In the genomic region with DNA sequence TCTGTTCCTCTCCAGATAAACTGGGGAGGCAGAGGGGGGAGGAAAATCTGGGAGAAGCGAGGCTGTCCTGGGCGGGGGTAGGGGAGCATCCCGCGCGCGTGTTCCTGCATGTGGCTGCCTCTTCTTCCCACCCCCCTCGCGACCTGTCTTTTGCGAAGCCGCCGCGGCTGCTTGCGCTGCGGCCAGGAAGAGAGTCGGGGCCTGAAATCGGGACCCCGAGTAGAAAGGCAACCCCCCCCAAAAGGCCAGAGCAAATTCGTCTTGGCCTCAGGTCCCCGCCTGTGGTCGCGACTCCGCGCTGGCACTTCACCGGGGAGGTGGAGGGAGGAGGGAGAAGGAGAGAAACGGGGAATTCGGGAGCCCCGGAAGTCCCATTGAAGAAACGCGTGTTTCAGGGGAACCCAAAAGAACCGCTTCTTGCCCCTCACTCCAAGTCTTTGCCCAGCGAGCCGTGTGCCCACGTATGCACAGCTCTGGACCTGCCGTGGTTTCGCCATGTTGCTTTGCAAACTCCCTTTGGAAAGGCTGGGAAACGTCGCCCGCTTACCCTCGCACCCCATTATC, we compare ENCODE assay signal across 8 cellular contexts. TPM values are rescaled to one million over a fixed set of nuclear protein-coding genes. Genes with fewer than 3 reads are reported as not detected.
A peak's percentile ranks its signal among the peaks of the same experiment; 100 is the strongest.
DNase-seq lines count a peak whose midpoint lies in the region; ATAC-seq lines count a peak whose summit lies in the region.

No MANE protein-coding gene starts in this region.

- intact Hi-C loops in Right ventricle myocardium inferior (cut with DNase I), result loop anchor here (5.0 kb wide), 1 partner anchor 242 kb away; no protein-coding TSS in a partner anchor
- intact Hi-C loops in left cardiac atrium (cut with DNase I), result loop anchor here in 1 of 2 donors (10.0 kb wide), 2 partner anchors 280 to 390 kb away; no protein-coding TSS in a partner anchor

- peaks cover 22% of the 10 kb centered on the region for H3K36me3 ChIP-seq in adipocyte (ENCODE audit: control insufficient read depth, insufficient read depth, low read length, severe bottlenecking)

- H3K27me3 ChIP-seq in adipocyte (replicated peaks; ENCODE audit: control insufficient read depth, insufficient read depth, low read length), result peaks cover 9% of the 10 kb centered on the region

- peak overlapping the region; percentile 93 for H3K4me3 ChIP-seq in adipocyte (ENCODE audit: low read length)
- peak overlapping the region; percentile 87 for H3K4me3 ChIP-seq in iPS-18c (ENCODE audit: insufficient read depth, low read depth, low read length)

- no peak for ATAC-seq in Right ventricle myocardium inferior
- ATAC-seq in left cardiac atrium, result no peak
- no peak for ATAC-seq in GM18867 (IDR thresholded peaks at IDR 0.05; ENCODE audit: unreplicated experiment)

- DNase-seq in Right ventricle myocardium inferior (ENCODE audit: missing footprints) (peak; percentile 64), left cardiac atrium (no peak), adipocyte (ENCODE audit: low read depth) (peak; percentile 32), medulla oblongata (ENCODE audit: extremely low spot score) (no peak), hippocampal formation (lab: John Stamatoyannopoulos, UW) (no peak)
- DNase-seq in stimulated activated naive CD4-positive, alpha-beta T cell (lab: John Stamatoyannopoulos, UW), result peak in 4 of 6 experiments; percentile 8 to 48 (median 35)

- H3K9me3 ChIP-seq in adipocyte (ENCODE audit: control insufficient read depth, low read length) (no peaks in the 10 kb centered on the region), iPS-18c (ENCODE audit: control insufficient read depth, insufficient read depth, low read length) (peaks cover 4% of the 10 kb centered on the region)

- peak overlapping the region; percentile 89 for H3K9ac ChIP-seq in adipocyte (ENCODE audit: low read length)

- H3K4me1 ChIP-seq in adipocyte (ENCODE audit: control insufficient read depth, insufficient read depth, low read length), result peaks cover 54% of the 10 kb centered on the region

RNA-seq across cellular contexts. Expression of a gene that starts 0.9 kb away (rescaled TPM):
- 214 TPM for total RNA-seq in Right ventricle myocardium inferior
- 100 to 1,000 TPM; 170 to 202 TPM for total RNA-seq in left cardiac atrium

RNA-seq across cellular contexts. Expression of a gene that starts 46.5 kb away (rescaled TPM):
- total RNA-seq in Right ventricle myocardium inferior, result 16.5 TPM
- total RNA-seq in left cardiac atrium, result 10 to 100 TPM in 1 of 2 donors, 1 to 10 TPM in 1; 9.7 to 14.0 TPM

Comparison
In these comparisons a context has a peak if more than half of its experiments do, and no peak if none do; other contexts are left out.
1. DNase-seq: peak in Right ventricle myocardium inferior (single experiment), adipocyte (single experiment) and stimulated activated naive CD4-positive, alpha-beta T cell (4 of 6); none in left cardiac atrium (single experiment), medulla oblongata (single experiment) and hippocampal formation (0 of 2).